Comparison of ENCODE assay signal across 1 cellular context in genomic region chr17:1227917-1228751, GRCh38.
TF ChIP-seq lines count a peak whose summit lies in the region.

No MANE protein-coding gene starts in this region.

TF ChIP-seq in HepG2, 621 proteins besides CTCF, POLR2A, EP300 and RAD21:
- TF ChIP-seq ZNF614 (CRISPR knock-in tag; IDR thresholded peaks at IDR 0.05; ENCODE audit: borderline replicate concordance) (no peak), ZBTB44 (CRISPR knock-in tag; IDR thresholded peaks at IDR 0.05) (no peak), SNAPC2 (CRISPR knock-in tag; IDR thresholded peaks at IDR 0.05) (no peak), ZNF570 (CRISPR knock-in tag; IDR thresholded peaks at IDR 0.05; ENCODE audit: borderline replicate concordance) (no peak), ZNF800 (CRISPR knock-in tag; IDR thresholded peaks at IDR 0.05) (0 out of 2 replicates have a peak, but pooled peaks have one; percentile 65), EZH2 (conservative IDR thresholded peaks at IDR 0.05; ENCODE audit: low read depth, low read length) (peak; percentile 72; the same call in 1 of the 2 replicates), PTBP1 (IDR thresholded peaks at IDR 0.05; ENCODE audit: low read depth, low read length, poor library complexity, severe bottlenecking) (no peak)
